27 cellular contexts compared by ENCODE assay signal in genomic region chr14:40476005-40476404, GRCh38.
"Had no signal": no experiment of that assay in that cellular context is flagged by ENCODE, and none has a peak within 500 bp of the region (broad histone marks: within the 10 kb centered on the region; RNA-seq: fewer than 3 reads in every experiment).

No MANE protein-coding gene starts in this region.

- DNase-seq: stimulated activated CD4-positive, alpha-beta T cell treated with anti-CD3 and anti-CD28 coated beads, Interleukin-2, amount 100 ng/mL, for 48 hours; stimulated activated CD4-positive, alpha-beta T cell treated with anti-CD3 and anti-CD28 coated beads, Interleukin-4, amount 100 ng/mL, for 1 hour; stimulated activated CD4-positive, alpha-beta T cell treated with anti-CD3 and anti-CD28 coated beads, Interleukin-4, amount 100 ng/mL, for 24 hours; stimulated activated CD4-positive, alpha-beta T cell treated with anti-CD3 and anti-CD28 coated beads, Interleukin-4, amount 100 ng/mL, for 4 hours; stimulated activated CD8-positive, alpha-beta memory T cell treated with anti-CD3 and anti-CD28 coated beads, Interleukin-4, amount 100 ng/mL, for 48 hours; stimulated activated naive B cell treated with anti-CD40 and anti-IgM and Interleukin-4, amounts not matched to agents 10 μg/mL and 1 μg/mL and 100 μg/mL, for 72 hours; stimulated activated naive CD4-positive, alpha-beta T cell; stimulated activated naive CD4-positive, alpha-beta T cell treated with Interleukin-2 at 50 U/mL for 16 hours; stimulated activated naive CD8-positive, alpha-beta T cell treated with anti-CD3 and anti-CD28 coated beads, Interleukin-15, amount 100 ng/mL, for 72 hours; stimulated activated naive CD8-positive, alpha-beta T cell treated with anti-CD3 and anti-CD28 coated beads, Interleukin-15, Interleukin-2, amounts not matched to agents 100 U/mL and 50 U/mL, for 24 hours; stomach; substantia nigra; testis; thyroid gland; tibial artery; transverse colon; trophoblast cell; upper lobe of left lung; upper lobe of right lung; uterus had no signal

- H3K9me3 ChIP-seq: testis, thoracic aorta, thyroid gland, tibial artery, upper lobe of right lung, uterus, vagina had no signal

- ATAC-seq: stimulated activated effector memory CD8-positive, alpha-beta T cell treated with anti-CD3 and anti-CD28 coated beads, Interleukin-12 subunit alpha, Interleukin-12 subunit beta, amount 100 ng/mL, for 72 hours; stimulated activated memory B cell treated with anti-CD40 and anti-IgM and Interleukin-4, amounts not matched to agents 10 μg/mL and 1 μg/mL and 100 μg/mL, for 72 hours; stimulated activated naive B cell treated with anti-CD40 and anti-IgM and Interleukin-4, amounts not matched to agents 10 μg/mL and 1 μg/mL and 100 μg/mL, for 72 hours; stimulated activated naive CD8-positive, alpha-beta T cell treated with anti-CD3 and anti-CD28 coated beads, Interleukin-15, amount 100 ng/mL, for 72 hours; stimulated activated naive CD8-positive, alpha-beta T cell treated with anti-CD3 and anti-CD28 coated beads, Interleukin-15, Interleukin-2, amounts not matched to agents 100 U/mL and 50 U/mL, for 24 hours; upper lobe of right lung had no signal

- H3K4me1 ChIP-seq: stomach, suprapubic skin, testis, thyroid gland, tibial artery, tibial nerve, transverse colon, upper lobe of left lung, upper lobe of right lung, uterus, vagina had no signal

- H3K27me3 ChIP-seq: stomach, suprapubic skin, testis, thyroid gland, tibial artery, tibial nerve, transverse colon, upper lobe of left lung, upper lobe of right lung, uterus, vagina had no signal

- FAIRE-seq: urothelium cell line had no signal

- H3K4me3 ChIP-seq: stomach, suprapubic skin, testis, thoracic aorta, thyroid gland, tibial artery, tibial nerve, transverse colon, upper lobe of left lung, upper lobe of right lung, uterus, vagina had no signal

- H3K27ac ChIP-seq: stomach, suprapubic skin, testis, thoracic aorta, thyroid gland, tibial artery, tibial nerve, transverse colon, upper lobe of left lung, upper lobe of right lung, uterus, vagina had no signal

- H3K36me3 ChIP-seq: stomach, suprapubic skin, thoracic aorta, thyroid gland, tibial artery, tibial nerve, transverse colon, upper lobe of left lung, upper lobe of right lung, uterus, vagina had no signal
